24 cellular contexts compared by ENCODE assay signal in genomic region chr6:111835807-111836206, GRCh38. TPM values are rescaled to one million over a fixed set of nuclear protein-coding genes. Genes with fewer than 3 reads are reported as not detected.
DNase-seq lines count a peak whose midpoint lies in the region; ATAC-seq and TF ChIP-seq lines count a peak whose summit lies in the region.
"Had no signal": no experiment of that assay in that cellular context is flagged by ENCODE, and none has a peak within 500 bp of the region (broad histone marks: within the 10 kb centered on the region; RNA-seq: fewer than 3 reads in every experiment).

No MANE protein-coding gene starts in this region.

- H3K27me3 Mint-ChIP-seq in activated T-cell treated with anti-CD3 and anti-CD28 coated beads, Interleukin-2, amount 50 U/mL, for 4 hours (ENCODE audit: low read depth), result no peaks in the 10 kb centered on the region
- no peaks in the 10 kb centered on the region for H3K27me3 Mint-ChIP-seq in endodermal cell (ENCODE audit: insufficient read depth)
- H3K27me3 Mint-ChIP-seq in stimulated activated naive CD8-positive, alpha-beta T cell treated with anti-CD3 and anti-CD28 coated beads, Interleukin-15, amount 100 ng/mL, for 72 hours, result no peaks in the 10 kb centered on the region

- no peaks in the 10 kb centered on the region for H4K20me1 ChIP-seq in KMS-11 (ENCODE audit: insufficient read depth)

- intact Hi-C loops in prostate gland (cut with DNase I), result no loop called here

- H3K27me3 ChIP-seq in KMS-11 (ENCODE audit: insufficient read depth, low read depth), result no peaks in the 10 kb centered on the region
- H3K27me3 ChIP-seq in endodermal cell (ENCODE audit: control insufficient read depth, insufficient read depth, low read length, poor library complexity, severe bottlenecking), result no peaks in the 10 kb centered on the region
- H3K27me3 ChIP-seq in prostate gland (replicated peaks; ENCODE audit: insufficient read depth), result no peaks in the 10 kb centered on the region
- H3K27me3 ChIP-seq: cardiac muscle cell, gastrocnemius medialis, spleen, vagina had no signal

- H3K9me3 ChIP-seq in endodermal cell (ENCODE audit: control insufficient read depth, low read length), result no peaks in the 10 kb centered on the region
- H3K9me3 ChIP-seq in prostate gland, result no peaks in the 10 kb centered on the region
- H3K9me3 ChIP-seq: gastrocnemius medialis, spleen, vagina had no signal

- ATAC-seq in activated T-cell treated with anti-CD3 and anti-CD28 coated beads, Interleukin-2, amount 50 U/mL, for 4 hours, result no peak
- ATAC-seq in stimulated activated naive CD8-positive, alpha-beta T cell treated with anti-CD3 and anti-CD28 coated beads, Interleukin-15, amount 100 ng/mL, for 72 hours, result no peak
- ATAC-seq in HG02938 (IDR thresholded peaks at IDR 0.05; ENCODE audit: unreplicated experiment), result no peak
- no peak for ATAC-seq in HG02852 (IDR thresholded peaks at IDR 0.05; ENCODE audit: unreplicated experiment)
- ATAC-seq: esophagus mucosa, gastrocnemius medialis, left cardiac atrium had no signal

- 76 to 100% methylated on average over 1 of the region's 1 CpG for WGBS in endodermal cell (ENCODE audit: insufficient coverage in 1 of 2, insufficient read length in 1 of 2), 2 experiments
- 42% methylated on average over 1 of the region's 1 CpG for WGBS in prostate gland

- no peak for TF ChIP-seq CTCF in KMS-11 (conservative IDR thresholded peaks at IDR 0.05; ENCODE audit: low read depth, low read length)
- no peak for TF ChIP-seq CTCF in endodermal cell (conservative IDR thresholded peaks at IDR 0.05)
- no peak for TF ChIP-seq CTCF in prostate gland (IDR thresholded peaks at IDR 0.05)

- H3K36me3 ChIP-seq in KMS-11 (ENCODE audit: insufficient read depth) (no peaks in the 10 kb centered on the region), endodermal cell (ENCODE audit: control insufficient read depth, insufficient read depth, low read length) (no peaks in the 10 kb centered on the region), prostate gland (no peaks in the 10 kb centered on the region)
- H3K36me3 ChIP-seq: cardiac muscle cell, gastrocnemius medialis, spleen, vagina had no signal

- no peak overlapping the region for H3K4me3 ChIP-seq in KMS-11 (IDR thresholded peaks at IDR 0.05; ENCODE audit: insufficient read depth, low read depth, low read length)
- no peak overlapping the region for H3K4me3 ChIP-seq in endodermal cell (ENCODE audit: low read length)
- H3K4me3 ChIP-seq in prostate gland, result no peak overlapping the region
- H3K4me3 ChIP-seq: cardiac muscle cell, gastrocnemius medialis, spleen, vagina had no signal

- TF ChIP-seq POLR2A in prostate gland (IDR thresholded peaks at IDR 0.05), result no peak

- H3K36me3 Mint-ChIP-seq in activated T-cell treated with anti-CD3 and anti-CD28 coated beads, Interleukin-2, amount 50 U/mL, for 4 hours (ENCODE audit: insufficient read depth), result peaks cover 49% of the 10 kb centered on the region
- no peaks in the 10 kb centered on the region for H3K36me3 Mint-ChIP-seq in endodermal cell (ENCODE audit: low read depth)

- H3K4me2 ChIP-seq in KMS-11, result peak overlapping the region; percentile 17; the same call in 1 of the 2 replicates

- peaks cover 56% of the 10 kb centered on the region for H3K4me1 Mint-ChIP-seq in activated T-cell treated with anti-CD3 and anti-CD28 coated beads, Interleukin-2, amount 50 U/mL, for 4 hours (ENCODE audit: low read depth)
- H3K4me1 Mint-ChIP-seq in endodermal cell, result peaks cover 34% of the 10 kb centered on the region
- peaks cover 57% of the 10 kb centered on the region for H3K4me1 Mint-ChIP-seq in stimulated activated naive CD8-positive, alpha-beta T cell treated with anti-CD3 and anti-CD28 coated beads, Interleukin-15, amount 100 ng/mL, for 72 hours

- H2AFZ ChIP-seq in KMS-11 (ENCODE audit: low read depth), result no peak overlapping the region

- H3K27ac Mint-ChIP-seq in endodermal cell, result peak overlapping the region; percentile 65
- H3K27ac Mint-ChIP-seq in stimulated activated naive CD8-positive, alpha-beta T cell treated with anti-CD3 and anti-CD28 coated beads, Interleukin-15, amount 100 ng/mL, for 72 hours, result no peak overlapping the region

- H3K27ac ChIP-seq in KMS-11, result no peak overlapping the region
- H3K27ac ChIP-seq in endodermal cell (ENCODE audit: low read depth, low read length), result no peak overlapping the region
- no peak overlapping the region for H3K27ac ChIP-seq in prostate gland
- H3K27ac ChIP-seq: C4-2B, gastrocnemius medialis, vagina had no signal

- H3K4me3 Mint-ChIP-seq in activated T-cell treated with anti-CD3 and anti-CD28 coated beads, Interleukin-2, amount 50 U/mL, for 4 hours, result peak overlapping the region; percentile 63
- no peak overlapping the region for H3K4me3 Mint-ChIP-seq in endodermal cell
- H3K4me3 Mint-ChIP-seq in stimulated activated naive CD8-positive, alpha-beta T cell treated with anti-CD3 and anti-CD28 coated beads, Interleukin-15, amount 100 ng/mL, for 72 hours, result peak overlapping the region; percentile 46

- no peak for DNase-seq in activated T-cell treated with anti-CD3 and anti-CD28 coated beads, Interleukin-2, amount 50 U/mL, for 4 hours
- DNase-seq in activated T-cell treated with anti-CD3 and anti-CD28 coated beads, Interleukin-2, amount 50 U/mL, for 48 hours, result no peak
- DNase-seq in endodermal cell, result no peak
- DNase-seq in stimulated activated naive CD8-positive, alpha-beta T cell treated with anti-CD3 and anti-CD28 coated beads, Interleukin-15, amount 100 ng/mL, for 72 hours, result no peak
- no peak for DNase-seq in prostate gland (ENCODE audit: low spot score)
- DNase-seq: activated CD4-positive, CD25-positive, alpha-beta regulatory T cell treated with anti-CD3 and anti-CD28 coated beads, Interleukin-2, amount 50 U/mL, for 72 hours; amygdala; dermis blood vessel endothelial cell; gastrocnemius medialis; Karpas-422; left cardiac atrium; NCI-H1105; NCI-H510A treated with DMSO at 0.1 percent for 48 hours; spleen; stimulated activated CD4-positive, alpha-beta T cell treated with anti-CD3 and anti-CD28 coated beads, Interleukin-4, amount 100 ng/mL, for 4 hours; substantia nigra; T1000 had no signal

- no peaks in the 10 kb centered on the region for H3K79me2 ChIP-seq in KMS-11 (ENCODE audit: insufficient read depth, low read depth)

- H3K4me1 ChIP-seq in KMS-11 (ENCODE audit: low read depth, poor library complexity, severe bottlenecking) (peaks cover 87% of the 10 kb centered on the region), endodermal cell (ENCODE audit: control insufficient read depth, insufficient read depth, low read length) (peaks cover 4% of the 10 kb centered on the region), prostate gland (replicated peaks) (no peaks in the 10 kb centered on the region)

- no peak overlapping the region for H3K9ac ChIP-seq in KMS-11
- H3K9ac ChIP-seq in endodermal cell (ENCODE audit: extremely low read depth, low read length, poor library complexity, severe bottlenecking), result no peak overlapping the region

- H3K9me3 Mint-ChIP-seq in activated T-cell treated with anti-CD3 and anti-CD28 coated beads, Interleukin-2, amount 50 U/mL, for 4 hours, result no peaks in the 10 kb centered on the region
- no peaks in the 10 kb centered on the region for H3K9me3 Mint-ChIP-seq in endodermal cell
- H3K9me3 Mint-ChIP-seq in stimulated activated naive CD8-positive, alpha-beta T cell treated with anti-CD3 and anti-CD28 coated beads, Interleukin-15, amount 100 ng/mL, for 72 hours, result no peaks in the 10 kb centered on the region

RNA-seq across cellular contexts. Expression of gene FYN, which starts 37.4 kb away (rescaled TPM):
- 100 to 1,000 TPM; 481 to 505 (median 485) TPM for total RNA-seq in activated T-cell treated with anti-CD3 and anti-CD28 coated beads, Interleukin-2, amount 50 U/mL, for 4 hours
- 10 to 100 TPM; 70.0 to 96.4 TPM for total RNA-seq in endodermal cell
- 154 TPM for polyA plus RNA-seq in endodermal cell (2013, experiment 1 of 2)
- polyA plus RNA-seq in endodermal cell (2013, experiment 2 of 2), result 130 TPM
- 100 to 1,000 TPM in 1 of 2 donors, 10 to 100 TPM in 1; 13.7 to 103 TPM for total RNA-seq in prostate gland

Comparison
In these comparisons a context has a peak if more than half of its experiments do, and no peak if none do; other contexts are left out.
1. RNA of gene FYN, which starts 37.4 kb away (total RNA-seq): 481 to 505 TPM in activated T-cell treated with anti-CD3 and anti-CD28 coated beads, Interleukin-2, amount 50 U/mL, for 4 hours; 13.7 to 103 TPM in prostate gland and 70.0 to 96.4 TPM in endodermal cell; every median in the first group is over 4 times any median in the second.